Comparison of ENCODE assay signal across 22 cellular contexts in the genomic region with DNA sequence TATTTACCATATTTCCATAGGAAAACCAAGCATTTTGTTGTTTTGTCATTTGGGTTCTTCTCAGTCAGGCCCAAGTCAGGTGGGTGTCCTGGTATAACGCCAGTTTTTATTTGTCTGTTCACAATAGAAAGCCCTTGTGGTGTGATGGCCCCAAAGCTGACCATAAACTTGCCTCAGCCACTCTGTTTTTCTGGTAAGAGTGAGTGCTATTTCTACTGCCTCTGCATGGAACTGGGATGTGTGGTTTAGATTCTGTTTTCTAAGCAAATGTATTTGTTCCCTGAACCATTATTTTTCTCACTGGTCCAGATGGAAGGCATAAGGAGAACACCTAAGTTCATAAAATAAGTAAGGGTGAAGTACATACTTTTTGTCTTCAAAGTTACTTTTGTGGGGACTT.
"Had no signal": no experiment of that assay in that cellular context is flagged by ENCODE, and none has a peak within 500 bp of the region (broad histone marks: within the 10 kb centered on the region; RNA-seq: fewer than 3 reads in every experiment).

No MANE protein-coding gene starts in this region.

- H3K36me3 ChIP-seq: Peyer's patch, SJCRH30 had no signal

- FAIRE-seq: HTR-8/SVneo had no signal

- H3K4me3 ChIP-seq: Peyer's patch, SJCRH30 had no signal

- DNase-seq: KBM-7, MV-4-11, NCI-H1048, NCI-H1105, NCI-H1417 treated with DMSO at 0.1 percent for 48 hours, NCI-H146, NCI-H1694 treated with DMSO at 0.1 percent for 48 hours, NCI-H1930, NCI-H2081, NCI-H2107, NCI-H2227 treated with DMSO at 0.1 percent for 48 hours, NCI-H446, NCI-H510A, NCI-H69, NCI-H774, Peyer's patch, SHP77 treated with DMSO at 0.1 percent for 48 hours, SJCRH30 had no signal

- H3K27ac ChIP-seq: HL-60, Peyer's patch, SJCRH30 had no signal

- H3K9me3 ChIP-seq: Peyer's patch, SJCRH30 had no signal

- ATAC-seq: Right ventricle myocardium inferior, SK-N-SH treated with all-trans-retinoic acid at 6 μM for 48 hours had no signal

- H3K27me3 ChIP-seq: Peyer's patch, SJCRH30 had no signal
